Comparison of ENCODE assay signal across 8 cellular contexts in the genomic region with DNA sequence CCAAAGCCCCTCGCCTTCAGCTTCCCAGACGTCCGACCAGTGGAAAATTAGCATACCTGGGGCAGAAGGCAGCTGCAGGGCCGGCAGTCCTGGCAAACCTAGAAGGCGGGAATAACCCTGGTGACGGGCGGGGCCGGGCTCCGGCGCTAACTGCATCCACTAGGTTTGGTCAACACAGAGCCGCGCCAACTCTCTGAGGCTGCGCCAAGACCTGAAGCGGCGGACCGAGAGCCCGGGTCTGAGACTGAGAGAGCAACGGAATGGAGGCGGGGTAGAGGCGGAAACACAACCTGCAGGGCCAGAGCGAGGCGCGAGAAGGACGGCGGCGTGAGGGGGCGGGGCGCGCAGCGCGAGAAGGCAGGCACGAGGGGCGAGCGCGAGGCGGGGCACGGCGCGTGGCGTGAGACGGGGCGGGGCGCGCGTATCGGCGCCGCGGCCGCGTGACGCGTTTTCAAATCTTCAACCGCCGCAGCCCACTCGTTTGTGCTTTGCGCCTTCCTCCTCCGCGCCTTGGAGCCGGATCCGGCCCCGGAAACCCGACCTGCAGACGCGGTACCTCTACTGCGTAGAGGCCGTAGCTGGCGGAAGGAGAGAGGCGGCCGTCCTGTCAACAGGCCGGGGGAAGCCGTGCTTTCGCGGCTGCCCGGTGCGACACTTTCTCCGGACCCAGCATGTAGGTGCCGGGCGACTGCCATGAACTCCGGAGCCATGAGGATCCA. TPM values are rescaled to one million over a fixed set of nuclear protein-coding genes. Genes with fewer than 3 reads are reported as not detected.
DNase-seq lines count a peak whose midpoint lies in the region; ATAC-seq and TF ChIP-seq lines count a peak whose summit lies in the region.

A gene with protein sequence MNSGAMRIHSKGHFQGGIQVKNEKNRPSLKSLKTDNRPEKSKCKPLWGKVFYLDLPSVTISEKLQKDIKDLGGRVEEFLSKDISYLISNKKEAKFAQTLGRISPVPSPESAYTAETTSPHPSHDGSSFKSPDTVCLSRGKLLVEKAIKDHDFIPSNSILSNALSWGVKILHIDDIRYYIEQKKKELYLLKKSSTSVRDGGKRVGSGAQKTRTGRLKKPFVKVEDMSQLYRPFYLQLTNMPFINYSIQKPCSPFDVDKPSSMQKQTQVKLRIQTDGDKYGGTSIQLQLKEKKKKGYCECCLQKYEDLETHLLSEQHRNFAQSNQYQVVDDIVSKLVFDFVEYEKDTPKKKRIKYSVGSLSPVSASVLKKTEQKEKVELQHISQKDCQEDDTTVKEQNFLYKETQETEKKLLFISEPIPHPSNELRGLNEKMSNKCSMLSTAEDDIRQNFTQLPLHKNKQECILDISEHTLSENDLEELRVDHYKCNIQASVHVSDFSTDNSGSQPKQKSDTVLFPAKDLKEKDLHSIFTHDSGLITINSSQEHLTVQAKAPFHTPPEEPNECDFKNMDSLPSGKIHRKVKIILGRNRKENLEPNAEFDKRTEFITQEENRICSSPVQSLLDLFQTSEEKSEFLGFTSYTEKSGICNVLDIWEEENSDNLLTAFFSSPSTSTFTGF (plus strand): TSS at position 454 of the 719 bp plus-strand sequence. CDS start 240 bp downstream, at position 694.
A gene with protein sequence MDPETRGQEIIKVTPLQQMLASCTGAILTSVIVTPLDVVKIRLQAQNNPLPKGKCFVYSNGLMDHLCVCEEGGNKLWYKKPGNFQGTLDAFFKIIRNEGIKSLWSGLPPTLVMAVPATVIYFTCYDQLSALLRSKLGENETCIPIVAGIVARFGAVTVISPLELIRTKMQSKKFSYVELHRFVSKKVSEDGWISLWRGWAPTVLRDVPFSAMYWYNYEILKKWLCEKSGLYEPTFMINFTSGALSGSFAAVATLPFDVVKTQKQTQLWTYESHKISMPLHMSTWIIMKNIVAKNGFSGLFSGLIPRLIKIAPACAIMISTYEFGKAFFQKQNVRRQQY (minus strand): TSS at position 321 of the 719 bp plus-strand sequence. CDS start 17,633 bp downstream, outside the sequence.

- H3K36me3 ChIP-seq in hepatocyte (replicated peaks; ENCODE audit: insufficient read depth, low read depth), result no peaks in the 10 kb centered on the region
- no peaks in the 10 kb centered on the region for H3K36me3 ChIP-seq in aorta (ENCODE audit: control insufficient read depth in 1 of 2, insufficient read depth in 2 of 2, low read length in 1 of 2)

- WGBS in hepatocyte (ENCODE audit: low lambda C conversion rate, missing lambda C conversion rate), result 3% methylated on average over 62 of the region's 80 CpGs
- WGBS in aorta, 2 donors, result 1% methylated on average over 68 to 80 of the region's 80 CpGs

- H3K4me3 ChIP-seq in hepatocyte, result peak within 1 kb of the TSS; percentile 70
- peak within 1 kb of the TSS; percentile 84 to 92 for H3K4me3 ChIP-seq in aorta (ENCODE audit: low read length in 2 of 2)

- H3K79me2 ChIP-seq in hepatocyte, result peaks cover 81% of the 10 kb centered on the region

- H3K9me3 ChIP-seq in hepatocyte (ENCODE audit: low read depth) (no peaks in the 10 kb centered on the region), aorta (ENCODE audit: control insufficient read depth, low read length) (no peaks in the 10 kb centered on the region)

- no peaks in the 10 kb centered on the region for H3K9me2 ChIP-seq in hepatocyte (replicated peaks; ENCODE audit: insufficient read depth)

- peak; percentile 92 for ATAC-seq in GM18517 (IDR thresholded peaks at IDR 0.05; ENCODE audit: unreplicated experiment)
- peak; percentile 87 for ATAC-seq in HG03039 (IDR thresholded peaks at IDR 0.05; ENCODE audit: unreplicated experiment)
- peak; percentile 99 for ATAC-seq in aorta (ENCODE audit: low FRiP score)

- no peaks in the 10 kb centered on the region for H4K20me1 ChIP-seq in hepatocyte (ENCODE audit: insufficient read depth, poor library complexity, severe bottlenecking)

- intact Hi-C loops in aorta (cut with DNase I), result no loop called here

- H3K4me2 ChIP-seq in hepatocyte, result peak within 1 kb of the TSS; percentile 93

- peak; percentile 98 for DNase-seq in NCI-H2081 (lab: John Stamatoyannopoulos, UW)
- peak; percentile 91 for DNase-seq in T-helper 9 cell
- peak; percentile 97 for DNase-seq in astrocyte of the hippocampus (ENCODE audit: low read depth, low spot score)
- peak; percentile 96 for DNase-seq in hepatocyte (ENCODE audit: low spot score)
- DNase-seq in renal cortical epithelial cell (ENCODE audit: low read depth), result peak; percentile 88
- peak; percentile 96 to 99 for DNase-seq in aorta

- H3K27ac ChIP-seq in hepatocyte, result peak within 1 kb of the TSS; percentile 96
- peak within 1 kb of the TSS; percentile 52 to 79 for H3K27ac ChIP-seq in aorta (ENCODE audit: low read depth in 1 of 2, low read length in 2 of 2)

- peak within 1 kb of the TSS; percentile 90 for H2AFZ ChIP-seq in hepatocyte

- no peak for TF ChIP-seq CTCF in hepatocyte (IDR thresholded peaks at IDR 0.05; ENCODE audit: poor library complexity)

- H3K4me1 ChIP-seq in hepatocyte (ENCODE audit: insufficient read depth), result peaks cover 4% of the 10 kb centered on the region
- no peaks in the 10 kb centered on the region for H3K4me1 ChIP-seq in aorta (ENCODE audit: control insufficient read depth in 1 of 2, insufficient read depth in 2 of 2, low read length in 2 of 2)

- no peaks in the 10 kb centered on the region for H3K27me3 ChIP-seq in hepatocyte
- no peaks in the 10 kb centered on the region for H3K27me3 ChIP-seq in aorta (ENCODE audit: control insufficient read depth in 1 of 2, insufficient read depth in 2 of 2, low read length in 1 of 2)

RNA-seq across cellular contexts. Expression of the first gene that starts in this region (rescaled TPM):
- total RNA-seq in hepatocyte (17.8 and 21.1 TPM in 2 replicates), renal cortical epithelial cell (8.6 and 25.5 TPM in 2 replicates), aorta (1 to 10 TPM; 4.4 to 7.3 TPM)
- polyA plus RNA-seq in hepatocyte (6.7 and 13.7 TPM in 2 replicates), aorta (1 to 10 TPM; 2.8 to 3.3 TPM)

RNA-seq across cellular contexts. Expression of the second gene that starts in this region (rescaled TPM):
- 21.6 and 58.3 TPM in 2 replicates for total RNA-seq in hepatocyte
- polyA plus RNA-seq in hepatocyte, result 7.4 and 10.8 TPM in 2 replicates
- 9.6 and 20.6 TPM in 2 replicates for total RNA-seq in renal cortical epithelial cell
- total RNA-seq in aorta, result 10 to 100 TPM; 16.0 to 17.2 TPM
- 1 to 10 TPM; 4.1 to 9.3 TPM for polyA plus RNA-seq in aorta

Comparison
In these comparisons a context has a peak if more than half of its experiments do, and no peak if none do; other contexts are left out.
1. Peak in every context shown above with its lines: DNase-seq, ATAC-seq, H3K4me3 ChIP-seq and H3K27ac ChIP-seq.